1 cellular context compared by ENCODE assay signal in genomic region chr1:155209373-155209721, GRCh38.
TF ChIP-seq lines count a peak whose summit lies in the region.

No MANE protein-coding gene starts in this region.

TF ChIP-seq in IMR-90, 13 proteins besides CTCF, POLR2A, EP300 and RAD21:
- no peak for TF ChIP-seq FOS (IDR thresholded peaks at IDR 0.05; ENCODE audit: low read depth, low read length)
- TF ChIP-seq, protein P1, sequence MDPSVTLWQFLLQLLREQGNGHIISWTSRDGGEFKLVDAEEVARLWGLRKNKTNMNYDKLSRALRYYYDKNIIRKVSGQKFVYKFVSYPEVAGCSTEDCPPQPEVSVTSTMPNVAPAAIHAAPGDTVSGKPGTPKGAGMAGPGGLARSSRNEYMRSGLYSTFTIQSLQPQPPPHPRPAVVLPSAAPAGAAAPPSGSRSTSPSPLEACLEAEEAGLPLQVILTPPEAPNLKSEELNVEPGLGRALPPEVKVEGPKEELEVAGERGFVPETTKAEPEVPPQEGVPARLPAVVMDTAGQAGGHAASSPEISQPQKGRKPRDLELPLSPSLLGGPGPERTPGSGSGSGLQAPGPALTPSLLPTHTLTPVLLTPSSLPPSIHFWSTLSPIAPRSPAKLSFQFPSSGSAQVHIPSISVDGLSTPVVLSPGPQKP (IDR thresholded peaks at IDR 0.05; ENCODE audit: borderline replicate concordance, low read depth, low read length) = no peak
- no peak for TF ChIP-seq RCOR1 (IDR thresholded peaks at IDR 0.05; ENCODE audit: insufficient replicate concordance, low read length)
- no peak for TF ChIP-seq MXI1 (IDR thresholded peaks at IDR 0.05; ENCODE audit: borderline replicate concordance, low read depth, low read length)
